2 cellular contexts compared by ENCODE assay signal in genomic region chr16:12362482-12363458, GRCh38.
TF ChIP-seq lines count a peak whose summit lies in the region.

No MANE protein-coding gene starts in this region.

TF ChIP-seq in IMR-90, 13 proteins besides CTCF, POLR2A, EP300 and RAD21 (continued from another document):
- TF ChIP-seq, protein P1, sequence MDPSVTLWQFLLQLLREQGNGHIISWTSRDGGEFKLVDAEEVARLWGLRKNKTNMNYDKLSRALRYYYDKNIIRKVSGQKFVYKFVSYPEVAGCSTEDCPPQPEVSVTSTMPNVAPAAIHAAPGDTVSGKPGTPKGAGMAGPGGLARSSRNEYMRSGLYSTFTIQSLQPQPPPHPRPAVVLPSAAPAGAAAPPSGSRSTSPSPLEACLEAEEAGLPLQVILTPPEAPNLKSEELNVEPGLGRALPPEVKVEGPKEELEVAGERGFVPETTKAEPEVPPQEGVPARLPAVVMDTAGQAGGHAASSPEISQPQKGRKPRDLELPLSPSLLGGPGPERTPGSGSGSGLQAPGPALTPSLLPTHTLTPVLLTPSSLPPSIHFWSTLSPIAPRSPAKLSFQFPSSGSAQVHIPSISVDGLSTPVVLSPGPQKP (IDR thresholded peaks at IDR 0.05; ENCODE audit: borderline replicate concordance, low read depth, low read length), result no peak
- no peak for TF ChIP-seq FOS (IDR thresholded peaks at IDR 0.05; ENCODE audit: low read depth, low read length)
- no peak for TF ChIP-seq MXI1 (IDR thresholded peaks at IDR 0.05; ENCODE audit: borderline replicate concordance, low read depth, low read length)
- TF ChIP-seq RCOR1 (IDR thresholded peaks at IDR 0.05; ENCODE audit: insufficient replicate concordance, low read length), result no peak

TF ChIP-seq in SK-N-SH treated with all-trans-retinoic acid at 6 μM for 48 hours, 23 proteins besides CTCF, POLR2A, EP300 and RAD21 (continued from another document):
- no peak for TF ChIP-seq ZNF70 (CRISPR knock-in tag; IDR thresholded peaks at IDR 0.05)
- no peak for TF ChIP-seq ISL1 (CRISPR knock-in tag; IDR thresholded peaks at IDR 0.05)
- no peak for TF ChIP-seq TOX (CRISPR knock-in tag; IDR thresholded peaks at IDR 0.05; ENCODE audit: borderline replicate concordance)
- no peak for TF ChIP-seq OSR1 (CRISPR knock-in tag; IDR thresholded peaks at IDR 0.05)
- TF ChIP-seq PATZ1 (CRISPR knock-in tag; IDR thresholded peaks at IDR 0.05; ENCODE audit: borderline replicate concordance), result no peak
- TF ChIP-seq ZFP3 (CRISPR knock-in tag; IDR thresholded peaks at IDR 0.05), result no peak
